In the genomic region with DNA sequence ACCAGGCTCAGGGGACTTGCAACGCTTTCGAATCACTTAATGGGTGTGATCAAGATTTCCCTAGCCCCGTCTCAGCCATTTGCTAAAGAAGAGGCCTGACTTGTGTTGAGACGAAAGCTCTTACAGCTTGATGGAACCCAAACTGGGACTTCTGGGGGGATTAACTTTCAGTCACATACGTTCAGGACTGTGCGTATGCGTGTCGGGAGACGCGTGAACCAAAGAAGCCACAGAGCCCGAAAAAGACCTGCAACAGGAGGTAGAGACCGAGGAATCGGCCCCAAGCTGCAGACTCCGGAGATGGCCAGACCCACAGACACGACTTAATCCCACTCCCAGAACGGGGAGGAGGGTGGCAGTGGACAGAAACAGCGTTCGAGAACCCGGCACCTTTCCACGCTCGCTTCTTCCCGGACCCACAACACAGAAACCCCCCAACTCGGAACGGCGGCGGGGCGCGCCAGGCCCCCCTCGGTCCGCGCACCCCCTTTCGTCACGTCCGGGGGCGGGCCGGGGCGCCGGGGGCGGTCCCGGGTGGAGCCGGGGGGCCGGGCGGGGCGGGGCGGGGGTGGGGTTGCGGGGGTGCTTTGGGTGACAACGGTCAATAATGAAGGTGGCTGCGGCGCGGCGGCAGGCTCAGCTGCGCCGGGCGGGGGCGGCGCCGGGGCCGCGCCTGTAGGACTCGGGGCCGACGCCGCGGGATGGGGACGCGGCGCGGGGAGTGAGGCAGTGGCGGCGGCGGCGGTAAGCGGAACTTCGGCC, we compare ENCODE assay signal across 1 cellular context.
TF ChIP-seq lines count a peak whose summit lies in the region.

A gene (plus strand): TSS at position 604 of the 762 bp plus-strand sequence. CDS start 256 bp downstream, outside the sequence.

TF ChIP-seq in GM12878, 131 proteins besides CTCF, POLR2A, EP300 and RAD21 (continued from another document and continues in another):
- TF ChIP-seq, protein P1, sequence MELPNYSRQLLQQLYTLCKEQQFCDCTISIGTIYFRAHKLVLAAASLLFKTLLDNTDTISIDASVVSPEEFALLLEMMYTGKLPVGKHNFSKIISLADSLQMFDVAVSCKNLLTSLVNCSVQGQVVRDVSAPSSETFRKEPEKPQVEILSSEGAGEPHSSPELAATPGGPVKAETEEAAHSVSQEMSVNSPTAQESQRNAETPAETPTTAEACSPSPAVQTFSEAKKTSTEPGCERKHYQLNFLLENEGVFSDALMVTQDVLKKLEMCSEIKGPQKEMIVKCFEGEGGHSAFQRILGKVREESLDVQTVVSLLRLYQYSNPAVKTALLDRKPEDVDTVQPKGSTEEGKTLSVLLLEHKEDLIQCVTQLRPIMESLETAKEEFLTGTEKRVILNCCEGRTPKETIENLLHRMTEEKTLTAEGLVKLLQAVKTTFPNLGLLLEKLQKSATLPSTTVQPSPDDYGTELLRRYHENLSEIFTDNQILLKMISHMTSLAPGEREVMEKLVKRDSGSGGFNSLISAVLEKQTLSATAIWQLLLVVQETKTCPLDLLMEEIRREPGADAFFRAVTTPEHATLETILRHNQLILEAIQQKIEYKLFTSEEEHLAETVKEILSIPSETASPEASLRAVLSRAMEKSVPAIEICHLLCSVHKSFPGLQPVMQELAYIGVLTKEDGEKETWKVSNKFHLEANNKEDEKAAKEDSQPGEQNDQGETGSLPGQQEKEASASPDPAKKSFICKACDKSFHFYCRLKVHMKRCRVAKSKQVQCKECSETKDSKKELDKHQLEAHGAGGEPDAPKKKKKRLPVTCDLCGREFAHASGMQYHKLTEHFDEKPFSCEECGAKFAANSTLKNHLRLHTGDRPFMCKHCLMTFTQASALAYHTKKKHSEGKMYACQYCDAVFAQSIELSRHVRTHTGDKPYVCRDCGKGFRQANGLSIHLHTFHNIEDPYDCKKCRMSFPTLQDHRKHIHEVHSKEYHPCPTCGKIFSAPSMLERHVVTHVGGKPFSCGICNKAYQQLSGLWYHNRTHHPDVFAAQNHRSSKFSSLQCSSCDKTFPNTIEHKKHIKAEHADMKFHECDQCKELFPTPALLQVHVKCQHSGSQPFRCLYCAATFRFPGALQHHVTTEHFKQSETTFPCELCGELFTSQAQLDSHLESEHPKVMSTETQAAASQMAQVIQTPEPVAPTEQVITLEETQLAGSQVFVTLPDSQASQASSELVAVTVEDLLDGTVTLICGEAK (IDR thresholded peaks at IDR 0.05; ENCODE audit: borderline replicate concordance): peak; percentile 75; the same call in 1 of the 2 replicates
- TF ChIP-seq NR2C2 (IDR thresholded peaks at IDR 0.05; ENCODE audit: borderline replicate concordance, control insufficient read depth, insufficient read length, low read depth): no peak
- no peak for TF ChIP-seq IKZF1 (conservative IDR thresholded peaks at IDR 0.05)
- no peak for TF ChIP-seq ZNF24 (IDR thresholded peaks at IDR 0.05)
- peak; percentile 61 for TF ChIP-seq SMAD1 (IDR thresholded peaks at IDR 0.05; ENCODE audit: low read depth, partially characterized antibody)
- TF ChIP-seq GATAD2B (conservative IDR thresholded peaks at IDR 0.05; ENCODE audit: low read depth): peak; percentile 3; the same call in 1 of the 2 replicates
- TF ChIP-seq, protein P2, sequence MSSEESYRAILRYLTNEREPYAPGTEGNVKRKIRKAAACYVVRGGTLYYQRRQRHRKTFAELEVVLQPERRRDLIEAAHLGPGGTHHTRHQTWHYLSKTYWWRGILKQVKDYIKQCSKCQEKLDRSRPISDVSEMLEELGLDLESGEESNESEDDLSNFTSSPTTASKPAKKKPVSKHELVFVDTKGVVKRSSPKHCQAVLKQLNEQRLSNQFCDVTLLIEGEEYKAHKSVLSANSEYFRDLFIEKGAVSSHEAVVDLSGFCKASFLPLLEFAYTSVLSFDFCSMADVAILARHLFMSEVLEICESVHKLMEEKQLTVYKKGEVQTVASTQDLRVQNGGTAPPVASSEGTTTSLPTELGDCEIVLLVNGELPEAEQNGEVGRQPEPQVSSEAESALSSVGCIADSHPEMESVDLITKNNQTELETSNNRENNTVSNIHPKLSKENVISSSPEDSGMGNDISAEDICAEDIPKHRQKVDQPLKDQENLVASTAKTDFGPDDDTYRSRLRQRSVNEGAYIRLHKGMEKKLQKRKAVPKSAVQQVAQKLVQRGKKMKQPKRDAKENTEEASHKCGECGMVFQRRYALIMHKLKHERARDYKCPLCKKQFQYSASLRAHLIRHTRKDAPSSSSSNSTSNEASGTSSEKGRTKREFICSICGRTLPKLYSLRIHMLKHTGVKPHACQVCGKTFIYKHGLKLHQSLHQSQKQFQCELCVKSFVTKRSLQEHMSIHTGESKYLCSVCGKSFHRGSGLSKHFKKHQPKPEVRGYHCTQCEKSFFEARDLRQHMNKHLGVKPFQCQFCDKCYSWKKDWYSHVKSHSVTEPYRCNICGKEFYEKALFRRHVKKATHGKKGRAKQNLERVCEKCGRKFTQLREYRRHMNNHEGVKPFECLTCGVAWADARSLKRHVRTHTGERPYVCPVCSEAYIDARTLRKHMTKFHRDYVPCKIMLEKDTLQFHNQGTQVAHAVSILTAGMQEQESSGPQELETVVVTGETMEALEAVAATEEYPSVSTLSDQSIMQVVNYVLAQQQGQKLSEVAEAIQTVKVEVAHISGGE (CRISPR knock-in tag; IDR thresholded peaks at IDR 0.05): peak; percentile 47; the same call in 1 of the 2 replicates
- TF ChIP-seq SP1 (IDR thresholded peaks at IDR 0.05; ENCODE audit: low read depth, low read length): no peak
- TF ChIP-seq NFXL1 (IDR thresholded peaks at IDR 0.05; ENCODE audit: borderline replicate concordance): no peak
- TF ChIP-seq SIX5 (IDR thresholded peaks at IDR 0.05; ENCODE audit: low read depth, low read length, severe bottlenecking): no peak
- TF ChIP-seq KDM1A (IDR thresholded peaks at IDR 0.05; ENCODE audit: borderline replicate concordance): no peak
- no peak for TF ChIP-seq JUND (IDR thresholded peaks at IDR 0.05; ENCODE audit: low read depth, low read length)
- peak; percentile 74 for TF ChIP-seq YY1 (IDR thresholded peaks at IDR 0.05; ENCODE audit: low read depth, low read length)
- TF ChIP-seq, protein P3, sequence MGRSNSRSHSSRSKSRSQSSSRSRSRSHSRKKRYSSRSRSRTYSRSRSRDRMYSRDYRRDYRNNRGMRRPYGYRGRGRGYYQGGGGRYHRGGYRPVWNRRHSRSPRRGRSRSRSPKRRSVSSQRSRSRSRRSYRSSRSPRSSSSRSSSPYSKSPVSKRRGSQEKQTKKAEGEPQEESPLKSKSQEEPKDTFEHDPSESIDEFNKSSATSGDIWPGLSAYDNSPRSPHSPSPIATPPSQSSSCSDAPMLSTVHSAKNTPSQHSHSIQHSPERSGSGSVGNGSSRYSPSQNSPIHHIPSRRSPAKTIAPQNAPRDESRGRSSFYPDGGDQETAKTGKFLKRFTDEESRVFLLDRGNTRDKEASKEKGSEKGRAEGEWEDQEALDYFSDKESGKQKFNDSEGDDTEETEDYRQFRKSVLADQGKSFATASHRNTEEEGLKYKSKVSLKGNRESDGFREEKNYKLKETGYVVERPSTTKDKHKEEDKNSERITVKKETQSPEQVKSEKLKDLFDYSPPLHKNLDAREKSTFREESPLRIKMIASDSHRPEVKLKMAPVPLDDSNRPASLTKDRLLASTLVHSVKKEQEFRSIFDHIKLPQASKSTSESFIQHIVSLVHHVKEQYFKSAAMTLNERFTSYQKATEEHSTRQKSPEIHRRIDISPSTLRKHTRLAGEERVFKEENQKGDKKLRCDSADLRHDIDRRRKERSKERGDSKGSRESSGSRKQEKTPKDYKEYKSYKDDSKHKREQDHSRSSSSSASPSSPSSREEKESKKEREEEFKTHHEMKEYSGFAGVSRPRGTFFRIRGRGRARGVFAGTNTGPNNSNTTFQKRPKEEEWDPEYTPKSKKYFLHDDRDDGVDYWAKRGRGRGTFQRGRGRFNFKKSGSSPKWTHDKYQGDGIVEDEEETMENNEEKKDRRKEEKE (IDR thresholded peaks at IDR 0.05): no peak
- peak; percentile 65 for TF ChIP-seq RELA (IDR thresholded peaks at IDR 0.05; ENCODE audit: borderline replicate concordance, partially characterized antibody)
- TF ChIP-seq FOXM1 (IDR thresholded peaks at IDR 0.05; ENCODE audit: low read depth, low read length): no peak
- TF ChIP-seq NBN (IDR thresholded peaks at IDR 0.05): peak; percentile 88
- no peak for TF ChIP-seq PAX8 (IDR thresholded peaks at IDR 0.05)
- TF ChIP-seq ZNF622 (IDR thresholded peaks at IDR 0.05): no peak
- TF ChIP-seq CEBPB (IDR thresholded peaks at IDR 0.05; ENCODE audit: borderline replicate concordance in 1 of 2, low read depth in 2 of 2, low read length in 2 of 2): no peak
- TF ChIP-seq WRNIP1 (IDR thresholded peaks at IDR 0.05; ENCODE audit: borderline replicate concordance, low read depth, low read length): no peak
- TF ChIP-seq, protein P4, sequence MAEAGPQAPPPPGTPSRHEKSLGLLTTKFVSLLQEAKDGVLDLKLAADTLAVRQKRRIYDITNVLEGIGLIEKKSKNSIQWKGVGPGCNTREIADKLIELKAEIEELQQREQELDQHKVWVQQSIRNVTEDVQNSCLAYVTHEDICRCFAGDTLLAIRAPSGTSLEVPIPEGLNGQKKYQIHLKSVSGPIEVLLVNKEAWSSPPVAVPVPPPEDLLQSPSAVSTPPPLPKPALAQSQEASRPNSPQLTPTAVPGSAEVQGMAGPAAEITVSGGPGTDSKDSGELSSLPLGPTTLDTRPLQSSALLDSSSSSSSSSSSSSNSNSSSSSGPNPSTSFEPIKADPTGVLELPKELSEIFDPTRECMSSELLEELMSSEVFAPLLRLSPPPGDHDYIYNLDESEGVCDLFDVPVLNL (IDR thresholded peaks at IDR 0.05; ENCODE audit: low read depth, low read length): no peak
- TF ChIP-seq TBL1XR1 (IDR thresholded peaks at IDR 0.05; ENCODE audit: low read depth, low read length): no peak
- TF ChIP-seq CREM (IDR thresholded peaks at IDR 0.05; ENCODE audit: low read depth): peak; percentile 74
- no peak for TF ChIP-seq HCFC1 (IDR thresholded peaks at IDR 0.05; ENCODE audit: low read length)
- peak; percentile 52; the same call in 1 of the 2 replicates for TF ChIP-seq TAF1 (IDR thresholded peaks at IDR 0.05; ENCODE audit: borderline replicate concordance, low read depth, low read length)
- TF ChIP-seq FOXK2 (IDR thresholded peaks at IDR 0.05): no peak
- no peak for TF ChIP-seq IRF4 (IDR thresholded peaks at IDR 0.05; ENCODE audit: low read depth, low read length)
- peak; percentile 69; the same call in 1 of the 2 replicates for TF ChIP-seq HDGF (IDR thresholded peaks at IDR 0.05)
- no peak for TF ChIP-seq YBX1 (IDR thresholded peaks at IDR 0.05)
- peak in 1 of 2 experiments; percentile 91; a peak in 2 of 3 replicates for TF ChIP-seq EGR1 (IDR thresholded peaks at IDR 0.05; ENCODE audit: borderline replicate concordance in 1 of 2, low read depth in 2 of 2, low read length in 2 of 2)
- TF ChIP-seq, protein P5, sequence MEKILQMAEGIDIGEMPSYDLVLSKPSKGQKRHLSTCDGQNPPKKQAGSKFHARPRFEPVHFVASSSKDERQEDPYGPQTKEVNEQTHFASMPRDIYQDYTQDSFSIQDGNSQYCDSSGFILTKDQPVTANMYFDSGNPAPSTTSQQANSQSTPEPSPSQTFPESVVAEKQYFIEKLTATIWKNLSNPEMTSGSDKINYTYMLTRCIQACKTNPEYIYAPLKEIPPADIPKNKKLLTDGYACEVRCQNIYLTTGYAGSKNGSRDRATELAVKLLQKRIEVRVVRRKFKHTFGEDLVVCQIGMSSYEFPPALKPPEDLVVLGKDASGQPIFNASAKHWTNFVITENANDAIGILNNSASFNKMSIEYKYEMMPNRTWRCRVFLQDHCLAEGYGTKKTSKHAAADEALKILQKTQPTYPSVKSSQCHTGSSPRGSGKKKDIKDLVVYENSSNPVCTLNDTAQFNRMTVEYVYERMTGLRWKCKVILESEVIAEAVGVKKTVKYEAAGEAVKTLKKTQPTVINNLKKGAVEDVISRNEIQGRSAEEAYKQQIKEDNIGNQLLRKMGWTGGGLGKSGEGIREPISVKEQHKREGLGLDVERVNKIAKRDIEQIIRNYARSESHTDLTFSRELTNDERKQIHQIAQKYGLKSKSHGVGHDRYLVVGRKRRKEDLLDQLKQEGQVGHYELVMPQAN (conservative IDR thresholded peaks at IDR 0.05): peak; percentile 37
- TF ChIP-seq BCL11A (IDR thresholded peaks at IDR 0.05; ENCODE audit: low read depth, low read length): no peak
- TF ChIP-seq DPF2 (IDR thresholded peaks at IDR 0.05): no peak
- TF ChIP-seq BMI1 (IDR thresholded peaks at IDR 0.05; ENCODE audit: borderline replicate concordance): no peak; the same call in 1 of the 2 replicates
- TF ChIP-seq, protein P6, sequence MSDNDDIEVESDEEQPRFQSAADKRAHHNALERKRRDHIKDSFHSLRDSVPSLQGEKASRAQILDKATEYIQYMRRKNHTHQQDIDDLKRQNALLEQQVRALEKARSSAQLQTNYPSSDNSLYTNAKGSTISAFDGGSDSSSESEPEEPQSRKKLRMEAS (IDR thresholded peaks at IDR 0.05; ENCODE audit: low read depth, low read length): 0 out of 2 replicates have a peak, but pooled peaks have one; percentile 25
- TF ChIP-seq, protein P7, sequence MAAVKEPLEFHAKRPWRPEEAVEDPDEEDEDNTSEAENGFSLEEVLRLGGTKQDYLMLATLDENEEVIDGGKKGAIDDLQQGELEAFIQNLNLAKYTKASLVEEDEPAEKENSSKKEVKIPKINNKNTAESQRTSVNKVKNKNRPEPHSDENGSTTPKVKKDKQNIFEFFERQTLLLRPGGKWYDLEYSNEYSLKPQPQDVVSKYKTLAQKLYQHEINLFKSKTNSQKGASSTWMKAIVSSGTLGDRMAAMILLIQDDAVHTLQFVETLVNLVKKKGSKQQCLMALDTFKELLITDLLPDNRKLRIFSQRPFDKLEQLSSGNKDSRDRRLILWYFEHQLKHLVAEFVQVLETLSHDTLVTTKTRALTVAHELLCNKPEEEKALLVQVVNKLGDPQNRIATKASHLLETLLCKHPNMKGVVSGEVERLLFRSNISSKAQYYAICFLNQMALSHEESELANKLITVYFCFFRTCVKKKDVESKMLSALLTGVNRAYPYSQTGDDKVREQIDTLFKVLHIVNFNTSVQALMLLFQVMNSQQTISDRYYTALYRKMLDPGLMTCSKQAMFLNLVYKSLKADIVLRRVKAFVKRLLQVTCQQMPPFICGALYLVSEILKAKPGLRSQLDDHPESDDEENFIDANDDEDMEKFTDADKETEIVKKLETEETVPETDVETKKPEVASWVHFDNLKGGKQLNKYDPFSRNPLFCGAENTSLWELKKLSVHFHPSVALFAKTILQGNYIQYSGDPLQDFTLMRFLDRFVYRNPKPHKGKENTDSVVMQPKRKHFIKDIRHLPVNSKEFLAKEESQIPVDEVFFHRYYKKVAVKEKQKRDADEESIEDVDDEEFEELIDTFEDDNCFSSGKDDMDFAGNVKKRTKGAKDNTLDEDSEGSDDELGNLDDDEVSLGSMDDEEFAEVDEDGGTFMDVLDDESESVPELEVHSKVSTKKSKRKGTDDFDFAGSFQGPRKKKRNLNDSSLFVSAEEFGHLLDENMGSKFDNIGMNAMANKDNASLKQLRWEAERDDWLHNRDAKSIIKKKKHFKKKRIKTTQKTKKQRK (IDR thresholded peaks at IDR 0.05; ENCODE audit: low read depth, low read length): no peak
- TF ChIP-seq ZZZ3 (IDR thresholded peaks at IDR 0.05; ENCODE audit: control insufficient read depth, insufficient read length, low read depth): no peak
- TF ChIP-seq, protein P8, sequence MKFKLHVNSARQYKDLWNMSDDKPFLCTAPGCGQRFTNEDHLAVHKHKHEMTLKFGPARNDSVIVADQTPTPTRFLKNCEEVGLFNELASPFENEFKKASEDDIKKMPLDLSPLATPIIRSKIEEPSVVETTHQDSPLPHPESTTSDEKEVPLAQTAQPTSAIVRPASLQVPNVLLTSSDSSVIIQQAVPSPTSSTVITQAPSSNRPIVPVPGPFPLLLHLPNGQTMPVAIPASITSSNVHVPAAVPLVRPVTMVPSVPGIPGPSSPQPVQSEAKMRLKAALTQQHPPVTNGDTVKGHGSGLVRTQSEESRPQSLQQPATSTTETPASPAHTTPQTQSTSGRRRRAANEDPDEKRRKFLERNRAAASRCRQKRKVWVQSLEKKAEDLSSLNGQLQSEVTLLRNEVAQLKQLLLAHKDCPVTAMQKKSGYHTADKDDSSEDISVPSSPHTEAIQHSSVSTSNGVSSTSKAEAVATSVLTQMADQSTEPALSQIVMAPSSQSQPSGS (IDR thresholded peaks at IDR 0.05; ENCODE audit: low read length): no peak
